Comparison of ENCODE assay signal across 8 cellular contexts in the genomic region with DNA sequence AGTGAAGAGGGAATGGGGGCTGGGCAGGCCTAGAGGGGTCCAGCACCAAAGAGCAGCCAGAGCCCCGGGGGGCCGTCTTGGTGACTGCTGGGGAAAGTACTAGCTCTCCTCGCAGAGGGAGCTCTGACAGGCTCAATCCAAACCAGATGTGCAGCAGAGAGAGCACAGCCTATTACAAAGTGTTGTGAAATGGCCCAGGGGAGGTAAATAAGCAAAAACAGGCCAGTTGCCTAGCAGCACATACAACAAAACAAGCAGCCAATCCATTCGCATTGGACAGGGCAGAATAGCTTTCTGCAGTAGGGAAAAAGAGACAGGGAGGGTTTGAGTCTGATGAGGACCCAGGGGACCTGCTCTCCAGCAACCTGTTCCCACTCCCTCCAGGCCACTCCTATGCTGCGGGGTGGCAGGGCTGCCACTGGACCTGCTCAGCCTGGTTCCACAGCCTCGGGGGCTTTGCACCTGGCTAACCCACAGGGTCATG.
A peak's percentile ranks its signal among the peaks of the same experiment; 100 is the strongest.
DNase-seq lines count a peak whose midpoint lies in the region; ATAC-seq and TF ChIP-seq lines count a peak whose summit lies in the region.

No MANE protein-coding gene starts in this region.

- peaks cover 5% of the 10 kb centered on the region for H3K9me3 Mint-ChIP-seq in activated T-helper 1 cell treated with anti-CD3 and anti-CD28 coated beads, Interleukin-12 subunit alpha, Interleukin-12 subunit beta, Interleukin-2, Interleukin-4 antibody, amounts not matched to agents 30 ng/mL and 10 ng/mL and 1 ng/mL, durations not matched to agents 14 hours and 24 hours and 36 hours
- H3K9me3 Mint-ChIP-seq in activated CD4-positive, alpha-beta memory T cell treated with anti-CD3 and anti-CD28 coated beads, Interleukin-2, amount 10 ng/mL, durations not matched to agents 7 days and 5 days: no peaks in the 10 kb centered on the region

- H3K4me3 ChIP-seq in fibroblast of villous mesenchyme (ENCODE audit: low read depth, low read length) (no peak overlapping the region), rectal smooth muscle tissue (ENCODE audit: low read length) (no peak overlapping the region)

- H3K27me3 Mint-ChIP-seq in activated T-helper 1 cell treated with anti-CD3 and anti-CD28 coated beads, Interleukin-12 subunit alpha, Interleukin-12 subunit beta, Interleukin-2, Interleukin-4 antibody, amounts not matched to agents 30 ng/mL and 10 ng/mL and 1 ng/mL, durations not matched to agents 14 hours and 24 hours and 36 hours (ENCODE audit: insufficient read depth): peaks cover 2% of the 10 kb centered on the region
- H3K27me3 Mint-ChIP-seq in activated CD4-positive, alpha-beta memory T cell treated with anti-CD3 and anti-CD28 coated beads, Interleukin-2, amount 10 ng/mL, durations not matched to agents 7 days and 5 days: peaks cover 4% of the 10 kb centered on the region

- CTCF ChIA-PET in activated CD4-positive, alpha-beta memory T cell treated with anti-CD3 and anti-CD28 coated beads, Interleukin-2, amount 10 ng/mL, durations not matched to agents 7 days and 5 days (lab: Charles Lee): no interaction called here

- no peaks in the 10 kb centered on the region for H3K27me3 ChIP-seq in rectal smooth muscle tissue (ENCODE audit: control insufficient read depth, insufficient read depth, low read length)

- intact Hi-C loops in activated T-helper 1 cell treated with anti-CD3 and anti-CD28 coated beads, Interleukin-12 subunit alpha, Interleukin-12 subunit beta, Interleukin-2, Interleukin-4 antibody, amounts not matched to agents 30 ng/mL and 10 ng/mL and 1 ng/mL, durations not matched to agents 14 hours and 24 hours and 36 hours (cut with micrococcal nuclease): no loop called here

- no peak for ATAC-seq in HG03039 (IDR thresholded peaks at IDR 0.05; ENCODE audit: unreplicated experiment)

- no peak overlapping the region for H3K27ac Mint-ChIP-seq in activated T-helper 1 cell treated with anti-CD3 and anti-CD28 coated beads, Interleukin-12 subunit alpha, Interleukin-12 subunit beta, Interleukin-2, Interleukin-4 antibody, amounts not matched to agents 30 ng/mL and 10 ng/mL and 1 ng/mL, durations not matched to agents 14 hours and 24 hours and 36 hours
- no peak overlapping the region for H3K27ac Mint-ChIP-seq in activated CD4-positive, alpha-beta memory T cell treated with anti-CD3 and anti-CD28 coated beads, Interleukin-2, amount 10 ng/mL, durations not matched to agents 7 days and 5 days

- no peak overlapping the region for H3K9ac ChIP-seq in rectal smooth muscle tissue (ENCODE audit: low read length)

- peaks cover 23% of the 10 kb centered on the region for H3K4me1 ChIP-seq in rectal smooth muscle tissue (ENCODE audit: control insufficient read depth, insufficient read depth, low read length)

- peaks cover 29% of the 10 kb centered on the region for H3K4me1 Mint-ChIP-seq in activated T-helper 1 cell treated with anti-CD3 and anti-CD28 coated beads, Interleukin-12 subunit alpha, Interleukin-12 subunit beta, Interleukin-2, Interleukin-4 antibody, amounts not matched to agents 30 ng/mL and 10 ng/mL and 1 ng/mL, durations not matched to agents 14 hours and 24 hours and 36 hours (ENCODE audit: low read depth)
- H3K4me1 Mint-ChIP-seq in activated CD4-positive, alpha-beta memory T cell treated with anti-CD3 and anti-CD28 coated beads, Interleukin-2, amount 10 ng/mL, durations not matched to agents 7 days and 5 days: peaks cover 12% of the 10 kb centered on the region

- peaks cover 25% of the 10 kb centered on the region for H3K36me3 Mint-ChIP-seq in activated T-helper 1 cell treated with anti-CD3 and anti-CD28 coated beads, Interleukin-12 subunit alpha, Interleukin-12 subunit beta, Interleukin-2, Interleukin-4 antibody, amounts not matched to agents 30 ng/mL and 10 ng/mL and 1 ng/mL, durations not matched to agents 14 hours and 24 hours and 36 hours (ENCODE audit: low read depth)
- H3K36me3 Mint-ChIP-seq in activated CD4-positive, alpha-beta memory T cell treated with anti-CD3 and anti-CD28 coated beads, Interleukin-2, amount 10 ng/mL, durations not matched to agents 7 days and 5 days (ENCODE audit: low read depth): no peaks in the 10 kb centered on the region

- H3K4me3 Mint-ChIP-seq in activated T-helper 1 cell treated with anti-CD3 and anti-CD28 coated beads, Interleukin-12 subunit alpha, Interleukin-12 subunit beta, Interleukin-2, Interleukin-4 antibody, amounts not matched to agents 30 ng/mL and 10 ng/mL and 1 ng/mL, durations not matched to agents 14 hours and 24 hours and 36 hours: no peak overlapping the region
- H3K4me3 Mint-ChIP-seq in activated CD4-positive, alpha-beta memory T cell treated with anti-CD3 and anti-CD28 coated beads, Interleukin-2, amount 10 ng/mL, durations not matched to agents 7 days and 5 days: no peak overlapping the region

- no peak for TF ChIP-seq CTCF in fibroblast of villous mesenchyme (IDR thresholded peaks at IDR 0.05; ENCODE audit: insufficient read depth, low read depth, low read length)

- no peaks in the 10 kb centered on the region for H3K36me3 ChIP-seq in rectal smooth muscle tissue (ENCODE audit: control insufficient read depth, insufficient read depth, low read length)

- DNase-seq in GM04504 (ENCODE audit: low read depth) (peak; percentile 99), RPMI7951 (ENCODE audit: low read depth) (peak; percentile 98), fibroblast of villous mesenchyme (ENCODE audit: low read depth) (peak; percentile 99), LoVo (ENCODE audit: low spot score) (no peak)
- DNase-seq in activated T-helper 1 cell treated with anti-CD3 and anti-CD28 coated beads, Interleukin-12 subunit alpha, Interleukin-12 subunit beta, Interleukin-2, Interleukin-4 antibody, amounts not matched to agents 30 ng/mL and 10 ng/mL and 1 ng/mL, durations not matched to agents 14 hours and 24 hours and 36 hours (ENCODE audit: low spot score): no peak
- DNase-seq in activated CD4-positive, alpha-beta memory T cell treated with anti-CD3 and anti-CD28 coated beads, Interleukin-2, amount 10 ng/mL, durations not matched to agents 7 days and 5 days: no peak

- H3K27ac ChIP-seq in rectal smooth muscle tissue (ENCODE audit: low read depth, low read length): peak overlapping the region; percentile 70

- POLR2A ChIA-PET in activated CD4-positive, alpha-beta memory T cell treated with anti-CD3 and anti-CD28 coated beads, Interleukin-2, amount 10 ng/mL, durations not matched to agents 7 days and 5 days (lab: Charles Lee): no interaction called here

Comparison
In these comparisons a context has a peak if more than half of its experiments do, and no peak if none do; other contexts are left out.
1. DNase-seq: peak in GM04504 (single experiment), RPMI7951 (single experiment) and fibroblast of villous mesenchyme (single experiment); none in activated T-helper 1 cell treated with anti-CD3 and anti-CD28 coated beads, Interleukin-12 subunit alpha, Interleukin-12 subunit beta, Interleukin-2, Interleukin-4 antibody, amounts not matched to agents 30 ng/mL and 10 ng/mL and 1 ng/mL, durations not matched to agents 14 hours and 24 hours and 36 hours (single experiment), LoVo (single experiment) and activated CD4-positive, alpha-beta memory T cell treated with anti-CD3 and anti-CD28 coated beads, Interleukin-2, amount 10 ng/mL, durations not matched to agents 7 days and 5 days (single experiment).